ENCODE assay signal across 2 cellular contexts in the genomic region with DNA sequence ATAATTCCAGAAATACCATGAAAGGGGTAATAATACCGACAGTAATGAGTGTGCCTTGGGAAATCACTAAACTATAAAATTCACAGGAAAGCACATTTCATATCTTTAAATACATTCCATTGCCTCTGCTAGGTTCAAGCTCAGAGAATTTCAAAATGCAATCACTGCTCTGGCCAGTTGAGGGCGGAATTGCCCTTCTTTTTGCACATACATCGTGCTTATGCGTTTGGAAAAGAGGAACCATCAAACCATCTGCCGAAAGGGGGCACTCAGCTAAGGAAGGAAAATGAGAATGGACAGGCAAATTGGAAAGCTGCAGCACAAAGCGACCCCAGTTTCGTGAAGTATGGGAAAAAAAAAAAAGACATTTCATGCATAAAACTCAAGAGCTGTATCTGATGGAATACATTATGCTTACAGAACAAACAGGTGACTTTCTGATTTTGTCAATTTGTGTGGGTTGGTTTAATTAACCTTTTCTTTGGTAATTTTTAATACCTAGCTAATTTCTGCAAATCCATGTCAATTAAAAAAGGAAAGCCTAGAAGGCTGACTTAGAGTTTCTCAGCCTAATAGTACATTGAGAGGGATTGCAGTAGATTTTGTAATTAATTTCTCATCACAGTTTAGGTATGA.
TF ChIP-seq lines count a peak whose summit lies in the region.

No MANE protein-coding gene starts in this region.

TF ChIP-seq in GM23338, 12 proteins besides CTCF, POLR2A, EP300 and RAD21 (continued from another document):
- TF ChIP-seq, protein P1, sequence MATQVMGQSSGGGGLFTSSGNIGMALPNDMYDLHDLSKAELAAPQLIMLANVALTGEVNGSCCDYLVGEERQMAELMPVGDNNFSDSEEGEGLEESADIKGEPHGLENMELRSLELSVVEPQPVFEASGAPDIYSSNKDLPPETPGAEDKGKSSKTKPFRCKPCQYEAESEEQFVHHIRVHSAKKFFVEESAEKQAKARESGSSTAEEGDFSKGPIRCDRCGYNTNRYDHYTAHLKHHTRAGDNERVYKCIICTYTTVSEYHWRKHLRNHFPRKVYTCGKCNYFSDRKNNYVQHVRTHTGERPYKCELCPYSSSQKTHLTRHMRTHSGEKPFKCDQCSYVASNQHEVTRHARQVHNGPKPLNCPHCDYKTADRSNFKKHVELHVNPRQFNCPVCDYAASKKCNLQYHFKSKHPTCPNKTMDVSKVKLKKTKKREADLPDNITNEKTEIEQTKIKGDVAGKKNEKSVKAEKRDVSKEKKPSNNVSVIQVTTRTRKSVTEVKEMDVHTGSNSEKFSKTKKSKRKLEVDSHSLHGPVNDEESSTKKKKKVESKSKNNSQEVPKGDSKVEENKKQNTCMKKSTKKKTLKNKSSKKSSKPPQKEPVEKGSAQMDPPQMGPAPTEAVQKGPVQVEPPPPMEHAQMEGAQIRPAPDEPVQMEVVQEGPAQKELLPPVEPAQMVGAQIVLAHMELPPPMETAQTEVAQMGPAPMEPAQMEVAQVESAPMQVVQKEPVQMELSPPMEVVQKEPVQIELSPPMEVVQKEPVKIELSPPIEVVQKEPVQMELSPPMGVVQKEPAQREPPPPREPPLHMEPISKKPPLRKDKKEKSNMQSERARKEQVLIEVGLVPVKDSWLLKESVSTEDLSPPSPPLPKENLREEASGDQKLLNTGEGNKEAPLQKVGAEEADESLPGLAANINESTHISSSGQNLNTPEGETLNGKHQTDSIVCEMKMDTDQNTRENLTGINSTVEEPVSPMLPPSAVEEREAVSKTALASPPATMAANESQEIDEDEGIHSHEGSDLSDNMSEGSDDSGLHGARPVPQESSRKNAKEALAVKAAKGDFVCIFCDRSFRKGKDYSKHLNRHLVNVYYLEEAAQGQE (IDR thresholded peaks at IDR 0.05; ENCODE audit: unreplicated experiment) = no peak
- TF ChIP-seq, protein P2, sequence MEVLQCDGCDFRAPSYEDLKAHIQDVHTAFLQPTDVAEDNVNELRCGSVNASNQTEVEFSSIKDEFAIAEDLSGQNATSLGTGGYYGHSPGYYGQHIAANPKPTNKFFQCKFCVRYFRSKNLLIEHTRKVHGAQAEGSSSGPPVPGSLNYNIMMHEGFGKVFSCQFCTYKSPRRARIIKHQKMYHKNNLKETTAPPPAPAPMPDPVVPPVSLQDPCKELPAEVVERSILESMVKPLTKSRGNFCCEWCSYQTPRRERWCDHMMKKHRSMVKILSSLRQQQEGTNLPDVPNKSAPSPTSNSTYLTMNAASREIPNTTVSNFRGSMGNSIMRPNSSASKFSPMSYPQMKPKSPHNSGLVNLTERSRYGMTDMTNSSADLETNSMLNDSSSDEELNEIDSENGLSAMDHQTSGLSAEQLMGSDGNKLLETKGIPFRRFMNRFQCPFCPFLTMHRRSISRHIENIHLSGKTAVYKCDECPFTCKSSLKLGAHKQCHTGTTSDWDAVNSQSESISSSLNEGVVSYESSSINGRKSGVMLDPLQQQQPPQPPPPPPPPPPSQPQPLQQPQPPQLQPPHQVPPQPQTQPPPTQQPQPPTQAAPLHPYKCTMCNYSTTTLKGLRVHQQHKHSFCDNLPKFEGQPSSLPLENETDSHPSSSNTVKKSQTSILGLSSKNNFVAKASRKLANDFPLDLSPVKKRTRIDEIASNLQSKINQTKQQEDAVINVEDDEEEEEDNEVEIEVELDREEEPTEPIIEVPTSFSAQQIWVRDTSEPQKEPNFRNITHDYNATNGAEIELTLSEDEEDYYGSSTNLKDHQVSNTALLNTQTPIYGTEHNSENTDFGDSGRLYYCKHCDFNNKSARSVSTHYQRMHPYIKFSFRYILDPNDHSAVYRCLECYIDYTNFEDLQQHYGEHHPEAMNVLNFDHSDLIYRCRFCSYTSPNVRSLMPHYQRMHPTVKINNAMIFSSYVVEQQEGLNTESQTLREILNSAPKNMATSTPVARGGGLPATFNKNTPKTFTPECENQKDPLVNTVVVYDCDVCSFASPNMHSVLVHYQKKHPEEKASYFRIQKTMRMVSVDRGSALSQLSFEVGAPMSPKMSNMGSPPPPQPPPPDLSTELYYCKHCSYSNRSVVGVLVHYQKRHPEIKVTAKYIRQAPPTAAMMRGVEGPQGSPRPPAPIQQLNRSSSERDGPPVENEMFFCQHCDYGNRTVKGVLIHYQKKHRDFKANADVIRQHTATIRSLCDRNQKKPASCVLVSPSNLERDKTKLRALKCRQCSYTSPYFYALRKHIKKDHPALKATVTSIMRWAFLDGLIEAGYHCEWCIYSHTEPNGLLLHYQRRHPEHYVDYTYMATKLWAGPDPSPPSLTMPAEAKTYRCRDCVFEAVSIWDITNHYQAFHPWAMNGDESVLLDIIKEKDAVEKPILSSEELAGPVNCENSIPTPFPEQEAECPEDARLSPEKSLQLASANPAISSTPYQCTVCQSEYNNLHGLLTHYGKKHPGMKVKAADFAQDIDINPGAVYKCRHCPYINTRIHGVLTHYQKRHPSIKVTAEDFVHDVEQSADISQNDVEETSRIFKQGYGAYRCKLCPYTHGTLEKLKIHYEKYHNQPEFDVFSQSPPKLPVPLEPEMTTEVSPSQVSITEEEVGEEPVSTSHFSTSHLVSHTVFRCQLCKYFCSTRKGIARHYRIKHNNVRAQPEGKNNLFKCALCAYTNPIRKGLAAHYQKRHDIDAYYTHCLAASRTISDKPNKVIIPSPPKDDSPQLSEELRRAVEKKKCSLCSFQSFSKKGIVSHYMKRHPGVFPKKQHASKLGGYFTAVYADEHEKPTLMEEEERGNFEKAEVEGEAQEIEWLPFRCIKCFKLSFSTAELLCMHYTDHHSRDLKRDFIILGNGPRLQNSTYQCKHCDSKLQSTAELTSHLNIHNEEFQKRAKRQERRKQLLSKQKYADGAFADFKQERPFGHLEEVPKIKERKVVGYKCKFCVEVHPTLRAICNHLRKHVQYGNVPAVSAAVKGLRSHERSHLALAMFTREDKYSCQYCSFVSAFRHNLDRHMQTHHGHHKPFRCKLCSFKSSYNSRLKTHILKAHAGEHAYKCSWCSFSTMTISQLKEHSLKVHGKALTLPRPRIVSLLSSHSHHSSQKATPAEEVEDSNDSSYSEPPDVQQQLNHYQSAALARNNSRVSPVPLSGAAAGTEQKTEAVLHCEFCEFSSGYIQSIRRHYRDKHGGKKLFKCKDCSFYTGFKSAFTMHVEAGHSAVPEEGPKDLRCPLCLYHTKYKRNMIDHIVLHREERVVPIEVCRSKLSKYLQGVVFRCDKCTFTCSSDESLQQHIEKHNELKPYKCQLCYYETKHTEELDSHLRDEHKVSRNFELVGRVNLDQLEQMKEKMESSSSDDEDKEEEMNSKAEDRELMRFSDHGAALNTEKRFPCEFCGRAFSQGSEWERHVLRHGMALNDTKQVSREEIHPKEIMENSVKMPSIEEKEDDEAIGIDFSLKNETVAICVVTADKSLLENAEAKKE (CRISPR knock-in tag; IDR thresholded peaks at IDR 0.05) = no peak
- no peak for TF ChIP-seq ZNF114 (CRISPR knock-in tag; IDR thresholded peaks at IDR 0.05)

TF ChIP-seq in Ishikawa, 13 proteins besides CTCF, POLR2A, EP300 and RAD21 (continued from another document):
- TF ChIP-seq, protein P1 (IDR thresholded peaks at IDR 0.05; ENCODE audit: low read depth) = no peak
TF ChIP-seq in Ishikawa: peak in this region for 0.
